8 cellular contexts compared by ENCODE assay signal in the genomic region with DNA sequence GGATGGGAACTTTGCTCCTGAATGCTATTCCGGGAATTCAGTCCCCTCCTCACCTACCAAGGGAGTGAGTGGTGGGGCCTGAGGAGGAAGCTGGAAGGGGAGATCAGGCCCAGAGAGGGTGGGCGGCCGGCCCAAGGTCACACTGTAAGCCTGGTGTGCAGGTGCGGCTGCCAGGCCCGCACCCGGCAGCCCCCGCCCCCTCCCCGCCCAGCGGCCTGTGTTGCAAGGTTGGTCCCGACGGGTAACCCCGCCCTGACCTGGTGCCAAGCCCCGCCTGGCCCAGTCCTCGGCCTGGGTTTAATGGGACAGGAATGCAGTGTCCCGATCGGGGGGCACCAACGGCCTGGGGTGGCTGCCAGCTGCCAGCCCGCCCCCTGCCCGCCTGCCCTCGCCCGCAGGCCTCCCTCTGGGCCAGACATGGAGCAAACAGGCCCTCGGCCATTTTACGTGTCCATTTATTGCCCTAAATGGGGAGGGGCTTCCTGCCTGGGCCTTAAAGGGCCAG. TPM values are rescaled to one million over a fixed set of nuclear protein-coding genes. Genes with fewer than 3 reads are reported as not detected.
DNase-seq lines count a peak whose midpoint lies in the region; ATAC-seq and TF ChIP-seq lines count a peak whose summit lies in the region.

No MANE protein-coding gene starts in this region.

- no peak for ATAC-seq in HG02763 (IDR thresholded peaks at IDR 0.05; ENCODE audit: unreplicated experiment)
- ATAC-seq in GM18907 (IDR thresholded peaks at IDR 0.05; ENCODE audit: unreplicated experiment): no peak

- H3K27ac ChIP-seq in VCaP: peak overlapping the region; percentile 90
- H3K27ac ChIP-seq in spleen: peak overlapping the region; percentile 80 to 99 (median 98)

- peaks cover 2% of the 10 kb centered on the region for H3K36me3 ChIP-seq in H7 (replicated peaks; ENCODE audit: control insufficient read depth, insufficient read depth, low read length)
- peaks cover 0 to 37% (median 2%) of the 10 kb centered on the region in 6 donors for H3K36me3 ChIP-seq in spleen

- no peak for TF ChIP-seq CTCF in VCaP (conservative IDR thresholded peaks at IDR 0.05)
- TF ChIP-seq CTCF in spleen (IDR thresholded peaks at IDR 0.05 in 8 of 11, conservative IDR thresholded peaks at IDR 0.05 in 3 of 11): no peak

- H3K4me1 ChIP-seq in spleen: peaks cover 50 to 87% (median 78%) of the 10 kb centered on the region in 6 donors

- intact Hi-C loops in cardiac septum (cut with DNase I) (loop anchor here (5.0 kb wide), 1 partner anchor 54 kb away; the partner anchor contains the start of gene PIAS4), spleen (cut with DNase I; ENCODE audit: low total_unique reads) (loop anchor here (10.0 kb wide), 2 partner anchors 54 to 56 kb away; partner anchors contain the start of gene PIAS4)

- no peaks in the 10 kb centered on the region for H3K9me3 ChIP-seq in spleen

- H3K4me3 ChIP-seq in H7 (ENCODE audit: insufficient read depth, low read depth, low read length) (no peak overlapping the region), spleen (peak overlapping the region in 6 of 8 donors; percentile 23 to 99 (median 64))

- DNase-seq in H7: peak; percentile 88
- DNase-seq in cardiac septum (ENCODE audit: low spot score): peak; percentile 91
- DNase-seq in spleen: peak; percentile 93
- no peak for DNase-seq in SW480 (ENCODE audit: low spot score)
- DNase-seq in activated gamma-delta T cell treated with Interleukin-2 at 50 U/mL for 16 hours: no peak

- TF ChIP-seq POLR2A in spleen (IDR thresholded peaks at IDR 0.05): no peak

- 10 to 67% (median 34%) methylated on average over 1 to 23 of the region's 23 CpGs for WGBS in spleen, 5 donors

- H3K27me3 ChIP-seq in H7 (ENCODE audit: control insufficient read depth, insufficient read depth, low read length) (no peaks in the 10 kb centered on the region), spleen (replicated peaks in 1 of 7) (no peaks in the 10 kb centered on the region)

RNA-seq across cellular contexts. Expression of gene ZBTB7A, which starts 5.5 kb away (rescaled TPM):
- 18.3 and 20.8 TPM in 2 replicates for total RNA-seq in H7 (2014; rRNA removed; shearing (Covaris generic))
- total RNA-seq in cardiac septum (29.9 TPM), spleen (10 to 100 TPM; 43.0 to 68.1 (median 53.7) TPM)
- polyA plus RNA-seq in spleen: 10 to 100 TPM in 1 of 3 donors, 1 to 10 TPM in 2; 4.0 to 15.2 (median 4.2) TPM

RNA-seq across cellular contexts. Expression of gene PIAS4, which starts 53.7 kb away (rescaled TPM):
- 47.9 and 54.4 TPM in 2 replicates for total RNA-seq in H7 (2014; rRNA removed; shearing (Covaris generic))
- total RNA-seq in cardiac septum (18.4 TPM), spleen (10 to 100 TPM; 16.4 to 30.5 (median 29.0) TPM)
- 10 to 100 TPM in 1 of 3 donors, 1 to 10 TPM in 2; 6.2 to 13.9 (median 6.4) TPM for polyA plus RNA-seq in spleen

Comparison
In these comparisons a context has a peak if more than half of its experiments do, and no peak if none do; other contexts are left out.
1. DNase-seq: peak in H7 (single experiment), cardiac septum (single experiment) and spleen (single experiment); none in SW480 (single experiment) and activated gamma-delta T cell treated with Interleukin-2 at 50 U/mL for 16 hours (single experiment).